24 cellular contexts compared by ENCODE assay signal in genomic region chr15:36398212-36398611, GRCh38.
"Had no signal": no experiment of that assay in that cellular context is flagged by ENCODE, and none has a peak within 500 bp of the region (broad histone marks: within the 10 kb centered on the region; RNA-seq: fewer than 3 reads in every experiment).

No MANE protein-coding gene starts in this region.

- H3K27me3 Mint-ChIP-seq: stimulated activated memory B cell treated with anti-CD40 and anti-IgM and Interleukin-4, amounts not matched to agents 10 μg/mL and 1 μg/mL and 100 μg/mL, for 72 hours; stimulated activated naive B cell treated with anti-CD40 and anti-IgM and Interleukin-4, amounts not matched to agents 10 μg/mL and 1 μg/mL and 100 μg/mL, for 72 hours; stimulated activated naive CD8-positive, alpha-beta T cell treated with anti-CD3 and anti-CD28 coated beads, Interleukin-15, Interleukin-2, amounts not matched to agents 100 ng/mL and 50 ng/mL, for 24 hours had no signal

- ATAC-seq: stimulated activated effector memory CD8-positive, alpha-beta T cell treated with anti-CD3 and anti-CD28 coated beads, Interleukin-12 subunit alpha, Interleukin-12 subunit beta, amount 100 ng/mL, for 72 hours; stimulated activated memory B cell treated with anti-CD40 and anti-IgM and Interleukin-4, amounts not matched to agents 10 μg/mL and 1 μg/mL and 100 μg/mL, for 72 hours; stimulated activated naive B cell treated with anti-CD40 and anti-IgM and Interleukin-4, amounts not matched to agents 10 μg/mL and 1 μg/mL and 100 μg/mL, for 72 hours; stimulated activated naive CD8-positive, alpha-beta T cell treated with anti-CD3 and anti-CD28 coated beads, Interleukin-15, amount 100 ng/mL, for 72 hours; stimulated activated naive CD8-positive, alpha-beta T cell treated with anti-CD3 and anti-CD28 coated beads, Interleukin-15, Interleukin-2, amounts not matched to agents 100 U/mL and 50 U/mL, for 24 hours; upper lobe of right lung had no signal

- H3K4me1 Mint-ChIP-seq: stimulated activated effector memory CD8-positive, alpha-beta T cell treated with anti-CD3 and anti-CD28 coated beads, Interleukin-12 subunit alpha, Interleukin-12 subunit beta, amount 100 ng/mL, for 72 hours; stimulated activated memory B cell treated with anti-CD40 and anti-IgM and Interleukin-4, amounts not matched to agents 10 μg/mL and 1 μg/mL and 100 μg/mL, for 72 hours; stimulated activated naive B cell treated with anti-CD40 and anti-IgM and Interleukin-4, amounts not matched to agents 10 μg/mL and 1 μg/mL and 100 μg/mL, for 72 hours; stimulated activated naive CD8-positive, alpha-beta T cell treated with anti-CD3 and anti-CD28 coated beads, Interleukin-15, amount 100 ng/mL, for 72 hours had no signal

- H3K36me3 Mint-ChIP-seq: stimulated activated effector memory CD8-positive, alpha-beta T cell treated with anti-CD3 and anti-CD28 coated beads, Interleukin-12 subunit alpha, Interleukin-12 subunit beta, amount 100 ng/mL, for 72 hours; stimulated activated memory B cell treated with anti-CD40 and anti-IgM and Interleukin-4, amounts not matched to agents 10 μg/mL and 1 μg/mL and 100 μg/mL, for 72 hours; stimulated activated naive B cell treated with anti-CD40 and anti-IgM and Interleukin-4, amounts not matched to agents 10 μg/mL and 1 μg/mL and 100 μg/mL, for 72 hours; type B pancreatic cell had no signal

- DNase-seq: stimulated activated CD4-positive, alpha-beta T cell treated with anti-CD3 and anti-CD28 coated beads, Interleukin-2, amount 100 ng/mL, for 48 hours; stimulated activated CD4-positive, alpha-beta T cell treated with anti-CD3 and anti-CD28 coated beads, Interleukin-4, amount 100 ng/mL, for 1 hour; stimulated activated CD4-positive, alpha-beta T cell treated with anti-CD3 and anti-CD28 coated beads, Interleukin-4, amount 100 ng/mL, for 24 hours; stimulated activated CD4-positive, alpha-beta T cell treated with anti-CD3 and anti-CD28 coated beads, Interleukin-4, amount 100 ng/mL, for 4 hours; stimulated activated CD8-positive, alpha-beta memory T cell treated with anti-CD3 and anti-CD28 coated beads, Interleukin-4, amount 100 ng/mL, for 48 hours; stimulated activated naive B cell treated with anti-CD40 and anti-IgM and Interleukin-4, amounts not matched to agents 10 μg/mL and 1 μg/mL and 100 μg/mL, for 72 hours; stimulated activated naive CD4-positive, alpha-beta T cell; stimulated activated naive CD4-positive, alpha-beta T cell treated with Interleukin-2 at 50 U/mL for 16 hours; stimulated activated naive CD8-positive, alpha-beta T cell treated with anti-CD3 and anti-CD28 coated beads, Interleukin-15, amount 100 ng/mL, for 72 hours; stimulated activated naive CD8-positive, alpha-beta T cell treated with anti-CD3 and anti-CD28 coated beads, Interleukin-15, Interleukin-2, amounts not matched to agents 100 U/mL and 50 U/mL, for 24 hours; stomach; substantia nigra; testis; thyroid gland; tibial artery; transverse colon; trophoblast cell; upper lobe of left lung; upper lobe of right lung; uterus had no signal

- H3K27ac Mint-ChIP-seq: stimulated activated effector memory CD8-positive, alpha-beta T cell treated with anti-CD3 and anti-CD28 coated beads, Interleukin-12 subunit alpha, Interleukin-12 subunit beta, amount 100 ng/mL, for 72 hours; stimulated activated memory B cell treated with anti-CD40 and anti-IgM and Interleukin-4, amounts not matched to agents 10 μg/mL and 1 μg/mL and 100 μg/mL, for 72 hours; stimulated activated naive B cell treated with anti-CD40 and anti-IgM and Interleukin-4, amounts not matched to agents 10 μg/mL and 1 μg/mL and 100 μg/mL, for 72 hours; stimulated activated naive CD8-positive, alpha-beta T cell treated with anti-CD3 and anti-CD28 coated beads, Interleukin-15, amount 100 ng/mL, for 72 hours; stimulated activated naive CD8-positive, alpha-beta T cell treated with anti-CD3 and anti-CD28 coated beads, Interleukin-15, Interleukin-2, amounts not matched to agents 100 ng/mL and 50 ng/mL, for 24 hours; type B pancreatic cell had no signal

- H3K9me3 Mint-ChIP-seq: stimulated activated memory B cell treated with anti-CD40 and anti-IgM and Interleukin-4, amounts not matched to agents 10 μg/mL and 1 μg/mL and 100 μg/mL, for 72 hours; stimulated activated naive CD8-positive, alpha-beta T cell treated with anti-CD3 and anti-CD28 coated beads, Interleukin-15, amount 100 ng/mL, for 72 hours; stimulated activated naive CD8-positive, alpha-beta T cell treated with anti-CD3 and anti-CD28 coated beads, Interleukin-15, Interleukin-2, amounts not matched to agents 100 ng/mL and 50 ng/mL, for 24 hours; type B pancreatic cell had no signal

- H3K4me3 Mint-ChIP-seq: stimulated activated effector memory CD8-positive, alpha-beta T cell treated with anti-CD3 and anti-CD28 coated beads, Interleukin-12 subunit alpha, Interleukin-12 subunit beta, amount 100 ng/mL, for 72 hours; stimulated activated memory B cell treated with anti-CD40 and anti-IgM and Interleukin-4, amounts not matched to agents 10 μg/mL and 1 μg/mL and 100 μg/mL, for 72 hours; stimulated activated naive B cell treated with anti-CD40 and anti-IgM and Interleukin-4, amounts not matched to agents 10 μg/mL and 1 μg/mL and 100 μg/mL, for 72 hours; stimulated activated naive CD8-positive, alpha-beta T cell treated with anti-CD3 and anti-CD28 coated beads, Interleukin-15, amount 100 ng/mL, for 72 hours; stimulated activated naive CD8-positive, alpha-beta T cell treated with anti-CD3 and anti-CD28 coated beads, Interleukin-15, Interleukin-2, amounts not matched to agents 100 ng/mL and 50 ng/mL, for 24 hours; type B pancreatic cell had no signal
